In the genomic region with DNA sequence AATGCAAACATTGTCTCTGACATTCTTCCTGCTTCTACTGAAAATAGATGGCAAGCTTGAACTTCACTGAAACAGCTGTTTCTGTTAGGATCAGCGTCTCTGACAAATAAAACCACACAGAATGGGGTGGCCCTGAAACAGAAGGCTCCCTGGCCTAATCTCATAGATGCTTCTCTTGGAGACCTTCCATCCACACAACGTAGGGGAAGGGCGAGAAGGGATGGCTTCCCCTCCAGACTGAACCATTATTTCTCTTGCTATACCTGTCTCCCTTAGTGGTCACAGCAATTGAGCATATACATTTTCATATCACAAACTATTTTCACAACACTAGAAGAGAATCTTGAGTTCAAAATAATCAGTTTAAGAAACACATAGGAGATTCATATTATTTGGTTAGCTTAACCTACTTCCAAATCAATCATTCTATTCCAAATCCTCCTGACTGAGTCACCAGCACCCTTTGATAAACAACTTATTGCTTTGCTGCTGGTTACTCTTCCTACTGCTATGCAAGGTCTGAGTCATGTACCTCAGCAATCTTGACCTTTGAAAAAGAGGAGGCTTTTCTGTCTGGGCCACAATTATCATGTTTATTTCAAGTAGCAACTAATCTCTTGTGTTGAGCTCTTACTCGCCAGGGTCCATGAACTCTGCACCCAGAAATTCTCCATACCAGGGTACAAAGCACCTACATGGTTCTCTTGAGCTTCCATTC, we compare ENCODE assay signal across 9 cellular contexts. TPM values are rescaled to one million over a fixed set of nuclear protein-coding genes. Genes with fewer than 3 reads are reported as not detected.
A peak's percentile ranks its signal among the peaks of the same experiment; 100 is the strongest.
DNase-seq lines count a peak whose midpoint lies in the region; ATAC-seq and TF ChIP-seq lines count a peak whose summit lies in the region.
"Had no signal": no experiment of that assay in that cellular context is flagged by ENCODE, and none has a peak within 500 bp of the region (broad histone marks: within the 10 kb centered on the region; RNA-seq: fewer than 3 reads in every experiment).

No MANE protein-coding gene starts in this region.

- no peak overlapping the region for H3K4me3 Mint-ChIP-seq in Calu3 (ENCODE audit: low read depth, unreplicated experiment)

- H3K4me1 Mint-ChIP-seq in Calu3 (ENCODE audit: low read depth, unreplicated experiment), result peaks cover 38% of the 10 kb centered on the region

- no TSS peak for BruUV-seq in Calu3 (replicated peaks; lab: Mats Ljungman, UMichigan)

- intact Hi-C loops in Calu3 (cut with micrococcal nuclease; ENCODE audit: unreplicated experiment), result no loop called here

- H3K9me3 ChIP-seq in SJSA1 (replicated peaks), result no peaks in the 10 kb centered on the region
- H3K9me3 ChIP-seq in parathyroid adenoma (ENCODE audit: control insufficient read depth, low read length), result no peaks in the 10 kb centered on the region

- H3K27me3 Mint-ChIP-seq in Calu3 (ENCODE audit: unreplicated experiment), result no peaks in the 10 kb centered on the region

- TF ChIP-seq CTCF in Calu3 (IDR thresholded peaks at IDR 0.05; ENCODE audit: unreplicated experiment), result no peak
- TF ChIP-seq CTCF in parathyroid adenoma (IDR thresholded peaks at IDR 0.05), result no peak

- H3K4me1 ChIP-seq in SJSA1 (replicated peaks) (peaks cover 33% of the 10 kb centered on the region), parathyroid adenoma (peaks cover 3% of the 10 kb centered on the region)

- H3K27ac ChIP-seq in SJSA1 (peak overlapping the region; percentile 65), parathyroid adenoma (no peak overlapping the region)

- peak; percentile 91 for ATAC-seq in esophagus mucosa

- peaks cover 10% of the 10 kb centered on the region for H3K79me2 ChIP-seq in parathyroid adenoma

- H3K4me2 ChIP-seq in parathyroid adenoma (ENCODE audit: low read length), result no peak overlapping the region

- peak overlapping the region; percentile 25 for H3K9ac ChIP-seq in parathyroid adenoma

- DNase-seq in Calu3 (peak; percentile 6), SJSA1 (ENCODE audit: low read depth in 1 of 2, low spot score in 2 of 2) (peak; percentile 56 to 79), nucleus accumbens (lab: John Stamatoyannopoulos, UW) (no peak), SIG-M5 treated with dmso at 0.1 percent for 504 hours (lab: John Stamatoyannopoulos, UW; ENCODE audit: unreplicated experiment) (no peak), NCI-H748 (lab: John Stamatoyannopoulos, UW; ENCODE audit: unreplicated experiment) (no peak)
- DNase-seq in central memory CD4-positive, alpha-beta T cell, result no peak
- DNase-seq: activated CD4-positive, CD25-positive, alpha-beta regulatory T cell had no signal

- H3K4me3 ChIP-seq in SJSA1 (no peak overlapping the region), parathyroid adenoma (ENCODE audit: low read depth, low read length) (no peak overlapping the region)

- H3K36me3 ChIP-seq in SJSA1, result no peaks in the 10 kb centered on the region
- no peaks in the 10 kb centered on the region for H3K36me3 ChIP-seq in parathyroid adenoma (ENCODE audit: control insufficient read depth, insufficient read depth, low read length)

- H3K9me3 Mint-ChIP-seq in Calu3 (ENCODE audit: low read depth, unreplicated experiment), result peaks cover 2% of the 10 kb centered on the region

- H3K27me3 ChIP-seq in SJSA1 (replicated peaks) (no peaks in the 10 kb centered on the region), parathyroid adenoma (ENCODE audit: control insufficient read depth, insufficient read depth, low read length) (no peaks in the 10 kb centered on the region)

- peak overlapping the region; percentile 35 for H3K27ac Mint-ChIP-seq in Calu3 (ENCODE audit: unreplicated experiment)

- no peaks in the 10 kb centered on the region for H3K36me3 Mint-ChIP-seq in Calu3 (ENCODE audit: insufficient read depth, unreplicated experiment)

- no peak overlapping the region for H2AFZ ChIP-seq in parathyroid adenoma

- CTCF ChIA-PET in Calu3 (lab: Charles Lee), result no interaction called here

RNA-seq across cellular contexts. Expression of a gene that starts 45.5 kb away (rescaled TPM):
- 17.9 and 26.2 TPM in 2 replicates for total RNA-seq in Calu3 (2022)
- total RNA-seq in SJSA1 (2014; rRNA removed; shearing (Covaris generic)), result 2.7 and 5.0 TPM in 2 replicates
- total RNA-seq in esophagus mucosa, result 11.0 TPM

Comparison
In these comparisons a context has a peak if more than half of its experiments do, and no peak if none do; other contexts are left out.
1. DNase-seq: peak in Calu3 (single experiment) and SJSA1 (2 of 2); none in central memory CD4-positive, alpha-beta T cell (single experiment), nucleus accumbens (0 of 56), SIG-M5 treated with dmso at 0.1 percent for 504 hours (single experiment) and NCI-H748 (single experiment).